ENCODE assay signal across 10 cellular contexts in the genomic region with DNA sequence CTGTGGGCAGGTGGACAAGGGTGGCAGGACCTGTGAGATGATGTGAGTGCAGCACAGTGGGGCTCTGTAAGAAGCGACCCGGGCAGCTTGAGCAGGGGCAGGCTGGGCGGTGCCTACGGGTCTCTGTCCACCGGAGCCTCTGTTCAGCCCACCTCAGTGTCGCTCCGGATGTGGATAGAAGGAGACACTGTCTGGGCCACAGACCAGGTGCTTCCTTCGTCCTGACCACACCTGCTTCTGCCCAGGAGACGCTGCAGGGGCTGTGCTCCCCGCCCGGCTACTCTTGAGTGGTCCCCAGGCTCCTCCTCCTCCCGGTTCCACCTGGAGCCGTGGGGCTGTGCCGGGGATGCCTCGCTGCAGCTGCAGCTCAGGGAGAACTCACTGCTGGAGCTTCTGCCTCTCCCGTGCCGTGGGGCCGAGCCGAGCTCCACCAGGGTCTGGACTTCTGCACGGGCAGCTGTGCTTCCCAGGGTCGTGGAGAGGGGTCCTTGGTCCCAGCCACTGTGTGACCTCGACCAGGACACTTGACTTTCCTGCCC. TPM values are rescaled to one million over a fixed set of nuclear protein-coding genes. Genes with fewer than 3 reads are reported as not detected.
DNase-seq lines count a peak whose midpoint lies in the region; ATAC-seq, FAIRE-seq and TF ChIP-seq lines count a peak whose summit lies in the region.
"Had no signal": no experiment of that assay in that cellular context is flagged by ENCODE, and none has a peak within 500 bp of the region (broad histone marks: within the 10 kb centered on the region; RNA-seq: fewer than 3 reads in every experiment).

No MANE protein-coding gene starts in this region.

- intact Hi-C loops in pancreas (cut with DNase I): no loop called here

- H3K4me1 ChIP-seq in DND-41 (ENCODE audit: insufficient read depth, low read length) (peaks cover 4% of the 10 kb centered on the region; the same call in 1 of the 2 replicates), pancreas (peaks cover 15 to 31% (median 29%) of the 10 kb centered on the region in 3 donors)

- WGBS in pancreas, 2 donors: 66% methylated on average over 17 to 22 of the region's 22 CpGs

- peaks cover 28% of the 10 kb centered on the region for H4K20me1 ChIP-seq in DND-41 (ENCODE audit: insufficient read depth, low read length)

- no peaks in the 10 kb centered on the region for H3K79me2 ChIP-seq in DND-41 (ENCODE audit: insufficient read depth, low read length)

- peak; percentile 57 for ATAC-seq in DND-41 (ENCODE audit: insufficient read depth, low read depth)
- no peak for ATAC-seq in pancreas
- no peak for ATAC-seq in GM18873 (IDR thresholded peaks at IDR 0.05; ENCODE audit: low FRiP score, unreplicated experiment)
- ATAC-seq in GM19324 (IDR thresholded peaks at IDR 0.05; ENCODE audit: low FRiP score, unreplicated experiment): no peak

- H3K9ac ChIP-seq in DND-41 (ENCODE audit: low read depth, low read length): no peak overlapping the region
- H3K9ac ChIP-seq: neural progenitor cell had no signal

- no peak overlapping the region for H3K4me2 ChIP-seq in DND-41 (ENCODE audit: insufficient read depth, low read length)
- H3K4me2 ChIP-seq: neural progenitor cell had no signal

- TF ChIP-seq CTCF in DND-41 (IDR thresholded peaks at IDR 0.05; ENCODE audit: borderline replicate concordance, extremely low read depth, low read length, poor library complexity, severe bottlenecking) (no peak), coronary artery (IDR thresholded peaks at IDR 0.05) (no peak), pancreas (IDR thresholded peaks at IDR 0.05) (no peak)

- H3K36me3 ChIP-seq in DND-41 (ENCODE audit: insufficient read depth, low read length) (no peaks in the 10 kb centered on the region), pancreas (peaks cover 0 to 2% (median 0%) of the 10 kb centered on the region in 3 donors)
- H3K36me3 ChIP-seq: neural progenitor cell had no signal

- H3K4me3 ChIP-seq in DND-41 (ENCODE audit: low read depth in 1 of 2, low read length in 2 of 2) (no peak overlapping the region), coronary artery (peak overlapping the region; percentile 64), pancreas (no peak overlapping the region)
- H3K4me3 ChIP-seq: neural progenitor cell had no signal

- H2AFZ ChIP-seq in DND-41 (ENCODE audit: low read depth, low read length): no peak overlapping the region
- H2AFZ ChIP-seq: neural progenitor cell had no signal

- H3K27ac ChIP-seq in DND-41 (ENCODE audit: low read length): no peak overlapping the region
- H3K27ac ChIP-seq in coronary artery: peak overlapping the region; percentile 78 to 94
- peak overlapping the region in 3 of 4 donors; percentile 7 to 50 (median 45) for H3K27ac ChIP-seq in pancreas
- H3K27ac ChIP-seq: neural progenitor cell had no signal

- DNase-seq in DND-41 (peak; percentile 31), NAMALWA (ENCODE audit: low spot score) (peak; percentile 74), coronary artery (ENCODE audit: low spot score) (no peak), pancreas (peak in 1 of 6 donors; percentile 49), urothelium cell line (ENCODE audit: low spot score) (no peak), SW 1271 (lab: John Stamatoyannopoulos, UW) (no peak)
- DNase-seq: hippocampal formation had no signal

- H3K27me3 ChIP-seq in DND-41 (ENCODE audit: insufficient read depth, low read length, poor library complexity): peaks cover 33% of the 10 kb centered on the region
- H3K27me3 ChIP-seq in pancreas: no peaks in the 10 kb centered on the region
- H3K27me3 ChIP-seq: neural progenitor cell had no signal

- H3K9me3 ChIP-seq in DND-41 (ENCODE audit: insufficient read depth, low read length, severe bottlenecking) (no peaks in the 10 kb centered on the region), pancreas (no peaks in the 10 kb centered on the region)

- FAIRE-seq in pancreas (lab: Jason Lieb, UNC) (no peak), urothelium cell line (lab: Jason Lieb, UNC) (no peak)

RNA-seq across cellular contexts. Expression of gene METRNL, which starts 21.5 kb away (rescaled TPM):
- total RNA-seq in pancreas: 10 to 100 TPM; 11.1 to 28.3 (median 16.2) TPM
- 10 to 100 TPM; 18.9 to 20.8 TPM for polyA plus RNA-seq in pancreas

Comparison
In these comparisons a context has a peak if more than half of its experiments do, and no peak if none do; other contexts are left out.
1. DNase-seq: peak in DND-41 (single experiment) and NAMALWA (single experiment); none in coronary artery (single experiment), urothelium cell line (single experiment) and SW 1271 (0 of 2).